19 cellular contexts compared by ENCODE assay signal in genomic region chr2:9211496-9211895, GRCh38. TPM values are rescaled to one million over a fixed set of nuclear protein-coding genes. Genes with fewer than 3 reads are reported as not detected.
A peak's percentile ranks its signal among the peaks of the same experiment; 100 is the strongest.
DNase-seq lines count a peak whose midpoint lies in the region; ATAC-seq, FAIRE-seq and TF ChIP-seq lines count a peak whose summit lies in the region.
"Had no signal": no experiment of that assay in that cellular context is flagged by ENCODE, and none has a peak within 500 bp of the region (broad histone marks: within the 10 kb centered on the region; RNA-seq: fewer than 3 reads in every experiment).

No MANE protein-coding gene starts in this region.

- H3K4me3 ChIP-seq in breast epithelium (no peak overlapping the region), hepatocyte (no peak overlapping the region), small intestine (ENCODE audit: low read depth in 1 of 2, low read length in 2 of 2) (no peak overlapping the region), trophoblast cell (ENCODE audit: low read depth, low read length) (no peak overlapping the region)
- H3K4me3 ChIP-seq: BLaER1 had no signal

- CTCF ChIA-PET in Calu3 (lab: Charles Lee) = no interaction called here

- DNase-seq in Calu3 = peak; percentile 35
- no peak for DNase-seq in breast epithelium (ENCODE audit: low spot score in 2 of 2)
- no peak for DNase-seq in hepatocyte (ENCODE audit: low spot score)
- DNase-seq in small intestine = no peak
- no peak for DNase-seq in activated gamma-delta T cell (lab: John Stamatoyannopoulos, UW)
- no peak for DNase-seq in trophoblast cell
- DNase-seq: activated CD4-positive, alpha-beta T cell treated with anti-CD3 and anti-CD28 coated beads for 1 hour; activated T-cell treated with anti-CD3 and anti-CD28 coated beads, Interleukin-2, amount 50 U/mL, for 48 hours; EL; NCI-H1436; NK-92 treated with Interleukin-12 subunit alpha and Interleukin-12 subunit beta, amount 100 ng/mL, for 24 hours; stimulated activated CD4-positive, alpha-beta T cell treated with anti-CD3 and anti-CD28 coated beads, Interleukin-12 subunit alpha, Interleukin-12 subunit beta, amount 100 ng/mL, for 4 hours had no signal

- no peak overlapping the region for H3K14ac ChIP-seq in trophoblast cell (ENCODE audit: low read length)

- no peaks in the 10 kb centered on the region for H3K9me3 Mint-ChIP-seq in Calu3 (ENCODE audit: low read depth, unreplicated experiment)
- H3K9me3 Mint-ChIP-seq: natural killer cell treated with Interleukin-12 subunit alpha and Interleukin-12 subunit beta and Interleukin-15 and Interleukin-18, amount 100 ng/mL, for 72 hours had no signal

- H4K12ac ChIP-seq in trophoblast cell (ENCODE audit: low read depth, low read length) = no peak overlapping the region

- H3K9ac ChIP-seq in trophoblast cell (ENCODE audit: low read length) = no peak overlapping the region
- H3K9ac ChIP-seq: BLaER1 had no signal

- no peak overlapping the region for H4K8ac ChIP-seq in trophoblast cell (ENCODE audit: low read depth, low read length)

- H2BK5ac ChIP-seq in trophoblast cell (ENCODE audit: low read depth, low read length, poor library complexity) = no peak overlapping the region

- H3K79me2 ChIP-seq in hepatocyte (peaks cover 92% of the 10 kb centered on the region), trophoblast cell (ENCODE audit: control insufficient read depth, insufficient read depth, low read length, poor library complexity) (peaks cover 7% of the 10 kb centered on the region)

- no peak overlapping the region for H3K4ac ChIP-seq in trophoblast cell (ENCODE audit: low read depth, low read length)

- peaks cover 44% of the 10 kb centered on the region for H3K4me1 Mint-ChIP-seq in Calu3 (ENCODE audit: low read depth, unreplicated experiment)

- BruUV-seq in Calu3 (replicated peaks; lab: Mats Ljungman, UMichigan) = no TSS peak

- peaks cover 8% of the 10 kb centered on the region for H3K79me1 ChIP-seq in trophoblast cell (ENCODE audit: low read length)

- H3K9me3 ChIP-seq in breast epithelium (no peaks in the 10 kb centered on the region), hepatocyte (ENCODE audit: low read depth) (no peaks in the 10 kb centered on the region), small intestine (ENCODE audit: control insufficient read depth, low read depth) (no peaks in the 10 kb centered on the region), trophoblast cell (ENCODE audit: insufficient read depth, low read depth, low read length) (no peaks in the 10 kb centered on the region)
- H3K9me3 ChIP-seq: BLaER1 had no signal

- H3K23ac ChIP-seq in trophoblast cell (ENCODE audit: low read length) = no peak overlapping the region

- peaks cover 0 to 2% of the 10 kb centered on the region in 2 donors for H3K4me1 ChIP-seq in breast epithelium
- H3K4me1 ChIP-seq in hepatocyte (ENCODE audit: insufficient read depth) = peaks cover 30% of the 10 kb centered on the region
- peaks cover 10 to 20% of the 10 kb centered on the region in 2 donors for H3K4me1 ChIP-seq in small intestine (ENCODE audit: control insufficient read depth in 2 of 2, insufficient read depth in 1 of 2, low read depth in 1 of 2, low read length in 1 of 2)
- peaks cover 0 to 4% of the 10 kb centered on the region in 2 experiments for H3K4me1 ChIP-seq in trophoblast cell (ENCODE audit: control insufficient read depth in 1 of 2, insufficient read depth in 2 of 2, low read length in 2 of 2)

- H2AK5ac ChIP-seq in trophoblast cell (ENCODE audit: low read length) = no peak overlapping the region

- no peak for TF ChIP-seq CTCF in Calu3 (IDR thresholded peaks at IDR 0.05; ENCODE audit: unreplicated experiment)
- no peak for TF ChIP-seq CTCF in breast epithelium (IDR thresholded peaks at IDR 0.05)
- no peak for TF ChIP-seq CTCF in hepatocyte (IDR thresholded peaks at IDR 0.05; ENCODE audit: poor library complexity)

- H2AFZ ChIP-seq in hepatocyte (no peak overlapping the region), trophoblast cell (ENCODE audit: insufficient read depth, low read length, poor library complexity) (no peak overlapping the region)

- ATAC-seq in GM18519 (IDR thresholded peaks at IDR 0.05; ENCODE audit: low FRiP score, unreplicated experiment) (no peak), HG03565 (IDR thresholded peaks at IDR 0.05; ENCODE audit: unreplicated experiment) (no peak)
- ATAC-seq: HCT116; natural killer cell treated with Interleukin-12 subunit alpha and Interleukin-12 subunit beta and Interleukin-15 and Interleukin-18, amount 100 ng/mL, for 72 hours had no signal

- no peak overlapping the region for H3K18ac ChIP-seq in trophoblast cell (ENCODE audit: low read length)

- no peak overlapping the region for H2BK12ac ChIP-seq in trophoblast cell (ENCODE audit: low read length)

- TF ChIP-seq POLR2A in breast epithelium (IDR thresholded peaks at IDR 0.05) = no peak

- no peaks in the 10 kb centered on the region for H3K27me3 Mint-ChIP-seq in Calu3 (ENCODE audit: unreplicated experiment)

- H4K91ac ChIP-seq in trophoblast cell (ENCODE audit: low read depth, low read length) = no peak overlapping the region

- H3K27ac Mint-ChIP-seq in Calu3 (ENCODE audit: unreplicated experiment) = peak overlapping the region; percentile 25
- H3K27ac Mint-ChIP-seq: natural killer cell treated with Interleukin-12 subunit alpha and Interleukin-12 subunit beta and Interleukin-15 and Interleukin-18, amount 100 ng/mL, for 72 hours had no signal

- no peak for FAIRE-seq in small intestine (lab: Jason Lieb, UNC)
- FAIRE-seq: astrocyte had no signal

- peaks cover 77% of the 10 kb centered on the region for H3K36me3 Mint-ChIP-seq in Calu3 (ENCODE audit: insufficient read depth, unreplicated experiment)
- H3K36me3 Mint-ChIP-seq: natural killer cell treated with Interleukin-12 subunit alpha and Interleukin-12 subunit beta and Interleukin-15 and Interleukin-18, amount 100 ng/mL, for 72 hours had no signal

- no peaks in the 10 kb centered on the region for H3K27me3 ChIP-seq in breast epithelium
- H3K27me3 ChIP-seq in hepatocyte = no peaks in the 10 kb centered on the region
- H3K27me3 ChIP-seq in small intestine (ENCODE audit: control insufficient read depth in 2 of 2, insufficient read depth in 2 of 2, low read length in 2 of 2) = peaks cover 0 to 5% of the 10 kb centered on the region in 2 donors
- H3K27me3 ChIP-seq in trophoblast cell (ENCODE audit: insufficient read depth, low read length) = peaks cover 2% of the 10 kb centered on the region
- H3K27me3 ChIP-seq: BLaER1 had no signal

- H3K4me2 ChIP-seq in hepatocyte (no peak overlapping the region), trophoblast cell (ENCODE audit: low read length) (no peak overlapping the region)
- H3K4me2 ChIP-seq: BLaER1 had no signal

- no peak overlapping the region for H2BK120ac ChIP-seq in trophoblast cell (ENCODE audit: insufficient read depth, low read length, poor library complexity)

- peaks cover 36% of the 10 kb centered on the region for H4K20me1 ChIP-seq in hepatocyte (ENCODE audit: insufficient read depth, poor library complexity, severe bottlenecking)

- peak overlapping the region; percentile 41 for H3K4me3 Mint-ChIP-seq in Calu3 (ENCODE audit: low read depth, unreplicated experiment)
- H3K4me3 Mint-ChIP-seq: natural killer cell treated with Interleukin-12 subunit alpha and Interleukin-12 subunit beta and Interleukin-15 and Interleukin-18, amount 100 ng/mL, for 72 hours had no signal

- H3K9me2 ChIP-seq in hepatocyte (replicated peaks; ENCODE audit: insufficient read depth) = no peaks in the 10 kb centered on the region

- H3K36me3 ChIP-seq in breast epithelium = no peaks in the 10 kb centered on the region
- H3K36me3 ChIP-seq in hepatocyte (replicated peaks; ENCODE audit: insufficient read depth, low read depth) = no peaks in the 10 kb centered on the region
- no peaks in the 10 kb centered on the region for H3K36me3 ChIP-seq in small intestine (ENCODE audit: control insufficient read depth in 2 of 2, insufficient read depth in 2 of 2, low read length in 2 of 2)
- H3K36me3 ChIP-seq in trophoblast cell (ENCODE audit: control insufficient read depth in 1 of 2, insufficient read depth in 2 of 2, low read length in 2 of 2) = peaks cover 2 to 9% of the 10 kb centered on the region in 2 experiments

- intact Hi-C loops in Calu3 (cut with micrococcal nuclease; ENCODE audit: unreplicated experiment) = no loop called here
- intact Hi-C loops in breast epithelium (cut with DNase I; ENCODE audit: low total_unique reads) = no loop called here

- 75% methylated on average over 4 of the region's 4 CpGs for WGBS in hepatocyte (ENCODE audit: low lambda C conversion rate, missing lambda C conversion rate)
- 30 to 36% (median 36%) methylated on average over 4 of the region's 4 CpGs for WGBS in small intestine, 3 donors
- no CpG with 5 or more reads among the region's 4 CpGs for WGBS in trophoblast cell (ENCODE audit: extremely low coverage, insufficient coverage, insufficient read length)

- peak overlapping the region; percentile 37 to 64 for H3K27ac ChIP-seq in breast epithelium
- peak overlapping the region; percentile 76 for H3K27ac ChIP-seq in hepatocyte
- peak overlapping the region; percentile 52 to 70 for H3K27ac ChIP-seq in small intestine (ENCODE audit: low read depth in 1 of 2, low read length in 1 of 2)
- no peak overlapping the region for H3K27ac ChIP-seq in trophoblast cell (ENCODE audit: low read depth, low read length)
- H3K27ac ChIP-seq: BLaER1, epithelial cell of prostate had no signal

RNA-seq across cellular contexts. Expression of gene ASAP2, which starts 4.9 kb away (rescaled TPM):
- total RNA-seq in Calu3 (2022) (75.1 and 78.6 TPM in 2 replicates), breast epithelium (10 to 100 TPM; 14.5 to 24.2 (median 21.0) TPM), hepatocyte (17.1 and 21.3 TPM in 2 replicates)
- polyA plus RNA-seq in hepatocyte (13.7 and 15.4 TPM in 2 replicates), small intestine (10 to 100 TPM; 10.8 to 21.9 (median 14.6) TPM)
- 35.0 and 37.6 TPM in 2 replicates for polyA plus RNA-seq in trophoblast cell (2013)
- total RNA-seq: natural killer cell treated with Interleukin-12 subunit alpha and Interleukin-12 subunit beta and Interleukin-15 and Interleukin-18, amount 100 ng/mL, for 72 hours had no signal
